ENCODE assay signal across 1 cellular context in genomic region chr11:119095066-119095880, GRCh38.
TF ChIP-seq lines count a peak whose summit lies in the region.

No MANE protein-coding gene starts in this region.

TF ChIP-seq in GM12878, 131 proteins besides CTCF, POLR2A, EP300 and RAD21 (continued from another document):
- TF ChIP-seq, protein P1, sequence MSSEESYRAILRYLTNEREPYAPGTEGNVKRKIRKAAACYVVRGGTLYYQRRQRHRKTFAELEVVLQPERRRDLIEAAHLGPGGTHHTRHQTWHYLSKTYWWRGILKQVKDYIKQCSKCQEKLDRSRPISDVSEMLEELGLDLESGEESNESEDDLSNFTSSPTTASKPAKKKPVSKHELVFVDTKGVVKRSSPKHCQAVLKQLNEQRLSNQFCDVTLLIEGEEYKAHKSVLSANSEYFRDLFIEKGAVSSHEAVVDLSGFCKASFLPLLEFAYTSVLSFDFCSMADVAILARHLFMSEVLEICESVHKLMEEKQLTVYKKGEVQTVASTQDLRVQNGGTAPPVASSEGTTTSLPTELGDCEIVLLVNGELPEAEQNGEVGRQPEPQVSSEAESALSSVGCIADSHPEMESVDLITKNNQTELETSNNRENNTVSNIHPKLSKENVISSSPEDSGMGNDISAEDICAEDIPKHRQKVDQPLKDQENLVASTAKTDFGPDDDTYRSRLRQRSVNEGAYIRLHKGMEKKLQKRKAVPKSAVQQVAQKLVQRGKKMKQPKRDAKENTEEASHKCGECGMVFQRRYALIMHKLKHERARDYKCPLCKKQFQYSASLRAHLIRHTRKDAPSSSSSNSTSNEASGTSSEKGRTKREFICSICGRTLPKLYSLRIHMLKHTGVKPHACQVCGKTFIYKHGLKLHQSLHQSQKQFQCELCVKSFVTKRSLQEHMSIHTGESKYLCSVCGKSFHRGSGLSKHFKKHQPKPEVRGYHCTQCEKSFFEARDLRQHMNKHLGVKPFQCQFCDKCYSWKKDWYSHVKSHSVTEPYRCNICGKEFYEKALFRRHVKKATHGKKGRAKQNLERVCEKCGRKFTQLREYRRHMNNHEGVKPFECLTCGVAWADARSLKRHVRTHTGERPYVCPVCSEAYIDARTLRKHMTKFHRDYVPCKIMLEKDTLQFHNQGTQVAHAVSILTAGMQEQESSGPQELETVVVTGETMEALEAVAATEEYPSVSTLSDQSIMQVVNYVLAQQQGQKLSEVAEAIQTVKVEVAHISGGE (CRISPR knock-in tag; IDR thresholded peaks at IDR 0.05), result no peak
- TF ChIP-seq SMAD5 (IDR thresholded peaks at IDR 0.05; ENCODE audit: low read depth) (peak; percentile 99), FOXK2 (IDR thresholded peaks at IDR 0.05) (no peak), TCF12 (IDR thresholded peaks at IDR 0.05; ENCODE audit: low read depth, low read length) (peak; percentile 82), SUZ12 (IDR thresholded peaks at IDR 0.05; ENCODE audit: unreplicated experiment) (no peak), SP1 (IDR thresholded peaks at IDR 0.05; ENCODE audit: low read depth, low read length) (peak; percentile 93), NR2C1 (IDR thresholded peaks at IDR 0.05) (no peak), CHD4 (IDR thresholded peaks at IDR 0.05) (no peak), RELB (IDR thresholded peaks at IDR 0.05; ENCODE audit: low read depth) (peak; percentile 62; the same call in 1 of the 2 replicates), NRF1 (conservative IDR thresholded peaks at IDR 0.05; ENCODE audit: low read depth, low read length) (0 out of 2 replicates have a peak, but pooled peaks have one; percentile 0)
- TF ChIP-seq, protein P2, sequence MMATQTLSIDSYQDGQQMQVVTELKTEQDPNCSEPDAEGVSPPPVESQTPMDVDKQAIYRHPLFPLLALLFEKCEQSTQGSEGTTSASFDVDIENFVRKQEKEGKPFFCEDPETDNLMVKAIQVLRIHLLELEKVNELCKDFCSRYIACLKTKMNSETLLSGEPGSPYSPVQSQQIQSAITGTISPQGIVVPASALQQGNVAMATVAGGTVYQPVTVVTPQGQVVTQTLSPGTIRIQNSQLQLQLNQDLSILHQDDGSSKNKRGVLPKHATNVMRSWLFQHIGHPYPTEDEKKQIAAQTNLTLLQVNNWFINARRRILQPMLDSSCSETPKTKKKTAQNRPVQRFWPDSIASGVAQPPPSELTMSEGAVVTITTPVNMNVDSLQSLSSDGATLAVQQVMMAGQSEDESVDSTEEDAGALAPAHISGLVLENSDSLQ (IDR thresholded peaks at IDR 0.05), result peak; percentile 91
- TF ChIP-seq, protein P3, sequence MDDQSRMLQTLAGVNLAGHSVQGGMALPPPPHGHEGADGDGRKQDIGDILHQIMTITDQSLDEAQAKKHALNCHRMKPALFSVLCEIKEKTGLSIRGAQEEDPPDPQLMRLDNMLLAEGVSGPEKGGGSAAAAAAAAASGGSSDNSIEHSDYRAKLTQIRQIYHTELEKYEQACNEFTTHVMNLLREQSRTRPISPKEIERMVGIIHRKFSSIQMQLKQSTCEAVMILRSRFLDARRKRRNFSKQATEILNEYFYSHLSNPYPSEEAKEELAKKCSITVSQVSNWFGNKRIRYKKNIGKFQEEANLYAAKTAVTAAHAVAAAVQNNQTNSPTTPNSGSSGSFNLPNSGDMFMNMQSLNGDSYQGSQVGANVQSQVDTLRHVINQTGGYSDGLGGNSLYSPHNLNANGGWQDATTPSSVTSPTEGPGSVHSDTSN (IDR thresholded peaks at IDR 0.05; ENCODE audit: insufficient replicate concordance, low read depth, low read length), result peak; percentile 30
